ENCODE assay signal across 8 cellular contexts in genomic region chr11:46918087-46918751, GRCh38. TPM values are rescaled to one million over a fixed set of nuclear protein-coding genes. Genes with fewer than 3 reads are reported as not detected.
A peak's percentile ranks its signal among the peaks of the same experiment; 100 is the strongest.
DNase-seq lines count a peak whose midpoint lies in the region; ATAC-seq and TF ChIP-seq lines count a peak whose summit lies in the region.

TSS of gene LRP4 (minus strand) at chr11:46918550. CDS start at chr11:46918379, 171 bp downstream.

- peaks cover 64% of the 10 kb centered on the region for H3K27me3 Mint-ChIP-seq in dendritic cell treated with granulocyte-macrophage colony-stimulating factor and Interleukin-4, amounts not matched to agents 40 ng/mL and 50 ng/mL, for 4 days

- intact Hi-C loops in dendritic cell treated with granulocyte-macrophage colony-stimulating factor and Interleukin-4, amounts not matched to agents 40 ng/mL and 50 ng/mL, for 4 days (cut with micrococcal nuclease) = loop anchor here (2.0 kb wide), 1 partner anchor 235 kb away; no protein-coding TSS in a partner anchor
- intact Hi-C loops in right lobe of liver (cut with DNase I) = no loop called here

- H3K27me3 ChIP-seq in WERI-Rb-1 (ENCODE audit: insufficient read depth, low read depth, severe bottlenecking) = no peaks in the 10 kb centered on the region
- H3K27me3 ChIP-seq in right lobe of liver = peaks cover 0 to 8% of the 10 kb centered on the region in 2 donors

- TF ChIP-seq POLR2A in right lobe of liver (IDR thresholded peaks at IDR 0.05) = no peak

- ATAC-seq in HG02852 (IDR thresholded peaks at IDR 0.05; ENCODE audit: unreplicated experiment) (peak; percentile 58), right lobe of liver (peak; percentile 49 to 65 (median 64))
- peak; percentile 65 for ATAC-seq in stimulated activated naive CD8-positive, alpha-beta T cell treated with anti-CD3 and anti-CD28 coated beads, Interleukin-15, Interleukin-2, amounts not matched to agents 100 U/mL and 50 U/mL, for 24 hours

- H3K36me3 ChIP-seq in WERI-Rb-1 = no peaks in the 10 kb centered on the region
- no peaks in the 10 kb centered on the region for H3K36me3 ChIP-seq in right lobe of liver

- H3K9me3 ChIP-seq in WERI-Rb-1 (ENCODE audit: severe bottlenecking) (no peaks in the 10 kb centered on the region), right lobe of liver (no peaks in the 10 kb centered on the region)

- H3K27ac ChIP-seq in WERI-Rb-1 (peak within 1 kb of the TSS; percentile 84), right lobe of liver (peak within 1 kb of the TSS in 1 of 3 donors; percentile 1)

- H3K36me3 Mint-ChIP-seq in dendritic cell treated with granulocyte-macrophage colony-stimulating factor and Interleukin-4, amounts not matched to agents 40 ng/mL and 50 ng/mL, for 4 days (ENCODE audit: low read depth) = no peaks in the 10 kb centered on the region

- DNase-seq in DMS53 (lab: John Stamatoyannopoulos, UW) (peak; percentile 74), WERI-Rb-1 (peak; percentile 69), right lobe of liver (peak in 2 of 3 donors; percentile 57 to 59), NOMO-1 treated with DMSO at 0.1 percent for 48 hours (lab: John Stamatoyannopoulos, UW; ENCODE audit: unreplicated experiment) (no peak), SK-N-DZ (ENCODE audit: low spot score) (no peak)
- peak; percentile 65 for DNase-seq in stimulated activated naive CD8-positive, alpha-beta T cell treated with anti-CD3 and anti-CD28 coated beads, Interleukin-15, Interleukin-2, amounts not matched to agents 100 U/mL and 50 U/mL, for 24 hours

- peak within 1 kb of the TSS; percentile 72 for H3K4me3 Mint-ChIP-seq in dendritic cell treated with granulocyte-macrophage colony-stimulating factor and Interleukin-4, amounts not matched to agents 40 ng/mL and 50 ng/mL, for 4 days

- no peak within 1 kb of the TSS for H3K27ac Mint-ChIP-seq in dendritic cell treated with granulocyte-macrophage colony-stimulating factor and Interleukin-4, amounts not matched to agents 40 ng/mL and 50 ng/mL, for 4 days

- H3K4me3 ChIP-seq in WERI-Rb-1 (ENCODE audit: low read depth, low read length) (peak within 1 kb of the TSS; percentile 80), right lobe of liver (peak within 1 kb of the TSS; percentile 30 to 57 (median 44))

- under 1% methylated on average over 17 of the region's 95 CpGs for WGBS in right lobe of liver (ENCODE audit: insufficient coverage, low coverage, low lambda C conversion rate, missing lambda C conversion rate)

- peaks cover 30% of the 10 kb centered on the region for H3K4me1 Mint-ChIP-seq in dendritic cell treated with granulocyte-macrophage colony-stimulating factor and Interleukin-4, amounts not matched to agents 40 ng/mL and 50 ng/mL, for 4 days (ENCODE audit: low read depth)

- H3K4me1 ChIP-seq in right lobe of liver = peaks cover 0 to 13% (median 0%) of the 10 kb centered on the region in 4 donors

- no peaks in the 10 kb centered on the region for H3K9me3 Mint-ChIP-seq in dendritic cell treated with granulocyte-macrophage colony-stimulating factor and Interleukin-4, amounts not matched to agents 40 ng/mL and 50 ng/mL, for 4 days

- TF ChIP-seq CTCF in WERI-Rb-1 (IDR thresholded peaks at IDR 0.05; ENCODE audit: low read depth, low read length) = no peak
- TF ChIP-seq CTCF in right lobe of liver (IDR thresholded peaks at IDR 0.05) = no peak

RNA-seq across cellular contexts. Expression of gene LRP4, which starts in this region (rescaled TPM):
- 1 to 10 TPM in 2 of 6 experiments, under 1 TPM in 4; 0.43 to 1.2 (median 0.84) TPM for total RNA-seq in right lobe of liver
- 4.2 and 5.8 TPM in 2 replicates for polyA plus RNA-seq in SK-N-DZ (2014; cell fraction: cytosol; rRNA removed)
- 5.7 and 9.1 TPM in 2 replicates for polyA plus RNA-seq in SK-N-DZ (2014; cell fraction: nucleus; rRNA removed)

Comparison
In these comparisons a context has a peak if more than half of its experiments do, and no peak if none do; other contexts are left out.
1. DNase-seq: peak in DMS53 (single experiment), WERI-Rb-1 (single experiment), right lobe of liver (2 of 3) and stimulated activated naive CD8-positive, alpha-beta T cell treated with anti-CD3 and anti-CD28 coated beads, Interleukin-15, Interleukin-2, amounts not matched to agents 100 U/mL and 50 U/mL, for 24 hours (single experiment); none in NOMO-1 treated with DMSO at 0.1 percent for 48 hours (single experiment) and SK-N-DZ (single experiment).
2. Peak in every context shown above with its lines, with median percentiles within 50 percentile points of each other: ATAC-seq.